Comparison of ENCODE assay signal across 11 cellular contexts in genomic region chr17:63973930-63974593, GRCh38. TPM values are rescaled to one million over a fixed set of nuclear protein-coding genes. Genes with fewer than 3 reads are reported as not detected.
DNase-seq lines count a peak whose midpoint lies in the region; ATAC-seq, FAIRE-seq and TF ChIP-seq lines count a peak whose summit lies in the region.
"Had no signal": no experiment of that assay in that cellular context is flagged by ENCODE, and none has a peak within 500 bp of the region (broad histone marks: within the 10 kb centered on the region; RNA-seq: fewer than 3 reads in every experiment).

No MANE protein-coding gene starts in this region.

- BruUV-seq in endothelial cell of umbilical vein (replicated peaks; lab: Mats Ljungman, UMichigan): no TSS peak

- no peak for FAIRE-seq in endothelial cell of umbilical vein (lab: Jason Lieb, UNC)

- peaks cover 0 to 14% (median 2%) of the 10 kb centered on the region in 3 donors for H3K4me1 Mint-ChIP-seq in T-cell

- H3K4me1 ChIP-seq in endothelial cell of umbilical vein (ENCODE audit: control insufficient read depth, extremely low read depth, insufficient read depth, low read length): peaks cover 13% of the 10 kb centered on the region
- H3K4me1 ChIP-seq in gastrocnemius medialis: peaks cover 65 to 66% of the 10 kb centered on the region in 2 donors

- no peaks in the 10 kb centered on the region for H3K9me3 ChIP-seq in endothelial cell of umbilical vein (replicated peaks; ENCODE audit: control insufficient read depth, insufficient read depth, low read length)
- no peaks in the 10 kb centered on the region for H3K9me3 ChIP-seq in gastrocnemius medialis

- H3K27me3 Mint-ChIP-seq in T-cell: no peaks in the 10 kb centered on the region

- peak overlapping the region; percentile 33 for H3K4me2 ChIP-seq in endothelial cell of umbilical vein (ENCODE audit: insufficient read depth, low read length)

- H3K27ac Mint-ChIP-seq in T-cell: peak overlapping the region in 1 of 2 donors; percentile 27

- no peak for TF ChIP-seq CTCF in endothelial cell of umbilical vein (IDR thresholded peaks at IDR 0.05; ENCODE audit: extremely low read depth in 1 of 2, insufficient read depth in 1 of 2, low read depth in 1 of 2, low read length in 2 of 2)
- no peak for TF ChIP-seq CTCF in gastrocnemius medialis (IDR thresholded peaks at IDR 0.05 in 4 of 5, conservative IDR thresholded peaks at IDR 0.05 in 1 of 5)

- DNase-seq in DMS53 (lab: John Stamatoyannopoulos, UW): peak; percentile 71
- DNase-seq in DMS53 treated with DMSO at 0.1 percent for 48 hours (lab: John Stamatoyannopoulos, UW; ENCODE audit: unreplicated experiment): no peak
- peak; percentile 44 for DNase-seq in M059J (ENCODE audit: low read depth)
- DNase-seq in endothelial cell of umbilical vein (ENCODE audit: low read depth, low spot score): no peak
- DNase-seq in gastrocnemius medialis: peak; percentile 92 to 97
- no peak for DNase-seq in stimulated activated naive CD4-positive, alpha-beta T cell (lab: John Stamatoyannopoulos, UW)
- no peak for DNase-seq in T-cell
- no peak for DNase-seq in iPS-NIHi7 (ENCODE audit: extremely low spot score)
- DNase-seq: foreskin melanocyte, retina had no signal

- H3K36me3 Mint-ChIP-seq in T-cell: no peaks in the 10 kb centered on the region

- no peaks in the 10 kb centered on the region for H4K20me1 ChIP-seq in endothelial cell of umbilical vein (replicated peaks; ENCODE audit: control insufficient read depth, extremely low read depth, insufficient read depth, low read length)

- TF ChIP-seq POLR2A in endothelial cell of umbilical vein (IDR thresholded peaks at IDR 0.05; ENCODE audit: low read depth, low read length): no peak
- peak in 1 of 2 donors; percentile 9 for TF ChIP-seq POLR2A in gastrocnemius medialis (IDR thresholded peaks at IDR 0.05)

- dilution Hi-C loops in endothelial cell of umbilical vein (cut with MboI; ENCODE audit: extremely low pct_ligation_motif_present, low sequenced_read_pairs): no loop called here

- CTCF ChIA-PET in endothelial cell of umbilical vein (lab: Charles Lee): interaction anchor here (0.8 to 4.8 kb wide), 5 partner anchors 10 to 160 kb away, joined by 3 to 27 read pairs (median 4); no protein-coding TSS in a partner anchor
- CTCF ChIA-PET in T-cell (lab: Charles Lee): interaction anchor here in 1 of 2 donors (0.5 kb wide), 1 partner anchor 791 kb away, joined by 4 read pairs; no protein-coding TSS in a partner anchor

- no peaks in the 10 kb centered on the region for H3K9me1 ChIP-seq in endothelial cell of umbilical vein (replicated peaks; ENCODE audit: control insufficient read depth, extremely low read depth, insufficient read depth, low read length)

- in situ Hi-C loops in gastrocnemius medialis (cut with MboI; ENCODE audit: low sequenced_read_pairs in 4 of 4): no loop called here

- H3K4me3 Mint-ChIP-seq in T-cell: no peak overlapping the region

- H3K4me3 ChIP-seq in endothelial cell of umbilical vein (replicated peaks in 1 of 3; ENCODE audit: insufficient read depth in 1 of 3, low read depth in 1 of 3, low read length in 3 of 3) (no peak overlapping the region), gastrocnemius medialis (peak overlapping the region in 1 of 4 donors; percentile 9)

- intact Hi-C loops in endothelial cell of umbilical vein (cut with micrococcal nuclease) (no loop called here), gastrocnemius medialis (cut with DNase I; ENCODE audit: low total_unique reads) (loop anchor here (1.0 kb wide), 1 partner anchor 14 kb away; no protein-coding TSS in a partner anchor)

- POLR2A ChIA-PET in endothelial cell of umbilical vein (lab: Charles Lee): no interaction called here
- POLR2A ChIA-PET in T-cell (lab: Charles Lee): no interaction called here

- H3K9me3 Mint-ChIP-seq in T-cell: no peaks in the 10 kb centered on the region

- no peaks in the 10 kb centered on the region for H3K27me3 ChIP-seq in endothelial cell of umbilical vein (ENCODE audit: control insufficient read depth in 2 of 2, insufficient read depth in 2 of 2, low read length in 2 of 2)
- H3K27me3 ChIP-seq in gastrocnemius medialis: no peaks in the 10 kb centered on the region

- H3K79me2 ChIP-seq in endothelial cell of umbilical vein (ENCODE audit: control insufficient read depth, insufficient read depth, low read length): no peaks in the 10 kb centered on the region

- H2AFZ ChIP-seq in endothelial cell of umbilical vein (ENCODE audit: low read depth, low read length): no peak overlapping the region

- no peak overlapping the region for H3K27ac ChIP-seq in endothelial cell of umbilical vein (ENCODE audit: insufficient read depth, low read depth, low read length)
- H3K27ac ChIP-seq in gastrocnemius medialis: peak overlapping the region; percentile 98 to 100 (median 99)

- ATAC-seq in gastrocnemius medialis (peak; percentile 77 to 79), T-cell (replicated peaks in 1 of 4) (no peak)

- no peak overlapping the region for H3K9ac ChIP-seq in endothelial cell of umbilical vein (replicated peaks; ENCODE audit: extremely low read depth, insufficient read depth, low read length)

- H3K36me3 ChIP-seq in endothelial cell of umbilical vein (ENCODE audit: control insufficient read depth in 2 of 2, extremely low read depth in 1 of 2, insufficient read depth in 2 of 2, low read length in 2 of 2) (no peaks in the 10 kb centered on the region), gastrocnemius medialis (peaks cover 0 to 28% of the 10 kb centered on the region in 2 donors)

RNA-seq across cellular contexts. Expression of gene SCN4A, which starts 1.3 kb away (rescaled TPM):
- total RNA-seq in M059J (2014; rRNA removed; shearing (Covaris generic)): not detected in 2 replicates
- total RNA-seq in endothelial cell of umbilical vein (0.40 TPM in 1 of 2 replicates, not detected in the other), gastrocnemius medialis (100 to 1,000 TPM in 1 of 4 donors, 10 to 100 TPM in 3; 45.3 to 107 (median 69.1) TPM), T-cell (under 1 TPM in 3 of 5 donors, not detected in 2; 0.13 to 0.18 (median 0.13) TPM)
- polyA plus RNA-seq in endothelial cell of umbilical vein: 0.01 and 0.02 TPM in 2 replicates
- 0.06 and 0.11 TPM in 2 replicates for polyA plus RNA-seq in endothelial cell of umbilical vein (2011; cell fraction: cytosol; rRNA removed)
- 0.08 and 0.20 TPM in 2 replicates for polyA plus RNA-seq in endothelial cell of umbilical vein (2011; cell fraction: nucleus; rRNA removed)
- polyA plus RNA-seq in endothelial cell of umbilical vein (2012): 0.04 and 0.13 TPM in 2 replicates
- 0.07 TPM in 1 of 2 replicates, not detected in the other for polyA minus RNA-seq in endothelial cell of umbilical vein
- 0.51 TPM for polyA minus RNA-seq in endothelial cell of umbilical vein (2011; cell fraction: cytosol; rRNA and poly(A)+ RNA removed)
- polyA minus RNA-seq in endothelial cell of umbilical vein (2011; cell fraction: nucleus; rRNA and poly(A)+ RNA removed): 0.10 TPM in 1 of 2 replicates, not detected in the other
- total RNA-seq: lung microvascular endothelial cell had no signal

RNA-seq across cellular contexts. Expression of gene PRR29, which starts 24.1 kb away (rescaled TPM):
- total RNA-seq in M059J (2014; rRNA removed; shearing (Covaris generic)): 0.05 TPM in 1 of 2 replicates, not detected in the other
- total RNA-seq in endothelial cell of umbilical vein (0.78 and 1.2 TPM in 2 replicates), gastrocnemius medialis (under 1 TPM in 1 of 4 donors, not detected in 3; 0.13 TPM), T-cell (1 to 10 TPM in 3 of 5 donors, under 1 TPM in 2; 0.50 to 1.9 (median 1.1) TPM)
- 0.39 and 0.60 TPM in 2 replicates for polyA plus RNA-seq in endothelial cell of umbilical vein
- polyA plus RNA-seq in endothelial cell of umbilical vein (2011; cell fraction: cytosol; rRNA removed): 0.22 and 0.25 TPM in 2 replicates
- 1.1 TPM in 2 replicates for polyA plus RNA-seq in endothelial cell of umbilical vein (2011; cell fraction: nucleus; rRNA removed)
- polyA plus RNA-seq in endothelial cell of umbilical vein (2012): 27.6 and 50.2 TPM in 2 replicates
- polyA minus RNA-seq in endothelial cell of umbilical vein: 0.40 and 0.46 TPM in 2 replicates
- not detected for polyA minus RNA-seq in endothelial cell of umbilical vein (2011; cell fraction: cytosol; rRNA and poly(A)+ RNA removed)
- polyA minus RNA-seq in endothelial cell of umbilical vein (2011; cell fraction: nucleus; rRNA and poly(A)+ RNA removed): 0.53 and 0.77 TPM in 2 replicates

RNA-seq across cellular contexts. Expression of gene CD79B, which starts 41.9 kb away (rescaled TPM):
- total RNA-seq in M059J (2014; rRNA removed; shearing (Covaris generic)): 0.27 and 0.54 TPM in 2 replicates
- total RNA-seq in endothelial cell of umbilical vein: 0.60 and 2.1 TPM in 2 replicates
- polyA plus RNA-seq in endothelial cell of umbilical vein: 2.2 and 3.9 TPM in 2 replicates
- polyA plus RNA-seq in endothelial cell of umbilical vein (2011; cell fraction: cytosol; rRNA removed): 2.5 and 2.7 TPM in 2 replicates
- polyA plus RNA-seq in endothelial cell of umbilical vein (2011; cell fraction: nucleus; rRNA removed): 0.41 and 0.67 TPM in 2 replicates
- 2.3 and 2.7 TPM in 2 replicates for polyA plus RNA-seq in endothelial cell of umbilical vein (2012)
- 0.29 and 1.9 TPM in 2 replicates for polyA minus RNA-seq in endothelial cell of umbilical vein
- polyA minus RNA-seq in endothelial cell of umbilical vein (2011; cell fraction: cytosol; rRNA and poly(A)+ RNA removed): not detected
- polyA minus RNA-seq in endothelial cell of umbilical vein (2011; cell fraction: nucleus; rRNA and poly(A)+ RNA removed): 0.34 TPM in 1 of 2 replicates, not detected in the other
- total RNA-seq in gastrocnemius medialis: 1 to 10 TPM; 2.2 to 5.1 (median 3.3) TPM
- 10 to 100 TPM; 13.4 to 53.1 (median 27.7) TPM for total RNA-seq in T-cell
- total RNA-seq: lung microvascular endothelial cell had no signal

RNA-seq across cellular contexts. Expression of gene ICAM2, which starts 46.4 kb away (rescaled TPM):
- 0.84 and 1.0 TPM in 2 replicates for total RNA-seq in M059J (2014; rRNA removed; shearing (Covaris generic))
- total RNA-seq in endothelial cell of umbilical vein: 514 and 586 TPM in 2 replicates
- 2,377 and 2,759 TPM in 2 replicates for polyA plus RNA-seq in endothelial cell of umbilical vein
- 1,397 and 1,487 TPM in 2 replicates for polyA plus RNA-seq in endothelial cell of umbilical vein (2011; cell fraction: cytosol; rRNA removed)
- 644 and 716 TPM in 2 replicates for polyA plus RNA-seq in endothelial cell of umbilical vein (2011; cell fraction: nucleus; rRNA removed)
- polyA plus RNA-seq in endothelial cell of umbilical vein (2012): 616 and 790 TPM in 2 replicates
- polyA minus RNA-seq in endothelial cell of umbilical vein: 1,340 and 1,357 TPM in 2 replicates
- not detected for polyA minus RNA-seq in endothelial cell of umbilical vein (2011; cell fraction: cytosol; rRNA and poly(A)+ RNA removed)
- polyA minus RNA-seq in endothelial cell of umbilical vein (2011; cell fraction: nucleus; rRNA and poly(A)+ RNA removed): 203 and 216 TPM in 2 replicates
- 10 to 100 TPM; 39.7 to 82.4 (median 56.3) TPM for total RNA-seq in gastrocnemius medialis
- 100 to 1,000 TPM in 3 of 5 donors, 10 to 100 TPM in 2; 69.6 to 132 (median 116) TPM for total RNA-seq in T-cell

RNA-seq across cellular contexts. Expression of gene GH1, which starts 55.4 kb away (rescaled TPM):
- not detected in 2 replicates for total RNA-seq in M059J (2014; rRNA removed; shearing (Covaris generic))
- total RNA-seq in endothelial cell of umbilical vein (not detected in 2 replicates), gastrocnemius medialis (not detected), T-cell (not detected)
- polyA plus RNA-seq in endothelial cell of umbilical vein: not detected in 2 replicates
- polyA plus RNA-seq in endothelial cell of umbilical vein (2011; cell fraction: cytosol; rRNA removed): not detected in 2 replicates
- not detected in 2 replicates for polyA plus RNA-seq in endothelial cell of umbilical vein (2011; cell fraction: nucleus; rRNA removed)
- polyA plus RNA-seq in endothelial cell of umbilical vein (2012): not detected in 2 replicates
- polyA minus RNA-seq in endothelial cell of umbilical vein: not detected in 2 replicates
- not detected for polyA minus RNA-seq in endothelial cell of umbilical vein (2011; cell fraction: cytosol; rRNA and poly(A)+ RNA removed)
- not detected in 2 replicates for polyA minus RNA-seq in endothelial cell of umbilical vein (2011; cell fraction: nucleus; rRNA and poly(A)+ RNA removed)
- total RNA-seq: lung microvascular endothelial cell had no signal

Comparison
In these comparisons a context has a peak if more than half of its experiments do, and no peak if none do; other contexts are left out.
1. DNase-seq: peak in DMS53 (single experiment), M059J (single experiment) and gastrocnemius medialis (2 of 2); none in DMS53 treated with DMSO at 0.1 percent for 48 hours (single experiment), endothelial cell of umbilical vein (single experiment), stimulated activated naive CD4-positive, alpha-beta T cell (0 of 6), T-cell (0 of 34) and iPS-NIHi7 (single experiment).
2. ATAC-seq: peak in gastrocnemius medialis (2 of 2); none in T-cell (0 of 4).
3. RNA of gene SCN4A, which starts 1.3 kb away (total RNA-seq): 45.3 to 107 TPM in gastrocnemius medialis; 0.40 TPM in endothelial cell of umbilical vein, 0.13 to 0.18 TPM in T-cell and not detected in M059J; every median in the first group is over 10 times any median in the second.